16 cellular contexts compared by ENCODE assay signal in the genomic region with DNA sequence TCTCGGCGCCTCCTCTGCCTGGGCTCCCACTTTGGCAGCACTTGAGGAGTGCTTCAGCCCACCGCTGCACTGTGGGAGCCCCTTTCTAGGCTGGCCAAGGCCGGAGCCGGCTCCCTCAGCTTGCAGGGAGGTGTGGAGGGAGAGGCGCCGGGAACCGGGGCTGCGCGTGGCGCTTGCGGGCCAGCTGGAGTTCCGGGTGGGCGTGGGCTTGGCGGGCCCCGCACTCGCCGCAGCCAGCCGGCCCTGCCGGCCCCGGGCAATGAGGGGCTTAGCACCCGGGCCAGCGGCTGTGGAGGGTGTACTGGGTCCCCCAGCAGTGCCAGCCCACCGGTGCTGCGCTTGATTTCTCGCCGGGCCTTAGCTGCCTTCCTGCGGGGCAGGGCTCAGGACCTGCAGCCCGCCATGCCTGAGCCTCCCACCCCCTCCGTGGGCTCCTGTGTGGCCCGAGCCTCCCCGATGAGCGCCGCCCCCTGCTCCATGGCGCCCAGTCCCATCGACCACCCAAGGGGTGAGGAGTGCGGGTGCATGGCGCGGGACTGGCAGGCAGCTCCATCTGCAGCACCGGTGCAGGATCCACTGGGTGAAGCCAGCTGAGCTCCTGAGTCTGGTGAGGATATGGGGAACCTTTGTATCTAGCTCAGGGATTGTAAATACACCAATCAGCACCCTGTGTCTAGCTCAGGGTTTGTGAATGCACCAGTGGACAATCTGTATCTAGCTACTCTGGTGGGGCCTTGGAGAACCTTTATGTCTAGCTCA. TPM values are rescaled to one million over a fixed set of nuclear protein-coding genes. Genes with fewer than 3 reads are reported as not detected.
"Had no signal": no experiment of that assay in that cellular context is flagged by ENCODE, and none has a peak within 500 bp of the region (broad histone marks: within the 10 kb centered on the region; RNA-seq: fewer than 3 reads in every experiment).

No MANE protein-coding gene starts in this region.

RNA-seq across cellular contexts. Expression of gene TBX10, which starts 20.5 kb away (rescaled TPM):
- total RNA-seq: dermis microvascular lymphatic vessel endothelial cell, esophagus mucosa, gastrocnemius medialis, glomerular endothelial cell, lower lobe of right lung, mesenteric fat pad, mononuclear cell, natural killer cell, omental fat pad, prostate gland, right atrium auricular region, sigmoid colon, skeletal muscle tissue, spleen, upper lobe of left lung had no signal

RNA-seq across cellular contexts. Expression of gene ACY3, which starts 31.4 kb away (rescaled TPM):
- total RNA-seq: dermis microvascular lymphatic vessel endothelial cell, gastrocnemius medialis, glomerular endothelial cell, left ventricle myocardium inferior, lower lobe of right lung, mesenteric fat pad, omental fat pad, right atrium auricular region, sigmoid colon, skeletal muscle tissue had no signal
